1 cellular context compared by ENCODE assay signal in the genomic region with DNA sequence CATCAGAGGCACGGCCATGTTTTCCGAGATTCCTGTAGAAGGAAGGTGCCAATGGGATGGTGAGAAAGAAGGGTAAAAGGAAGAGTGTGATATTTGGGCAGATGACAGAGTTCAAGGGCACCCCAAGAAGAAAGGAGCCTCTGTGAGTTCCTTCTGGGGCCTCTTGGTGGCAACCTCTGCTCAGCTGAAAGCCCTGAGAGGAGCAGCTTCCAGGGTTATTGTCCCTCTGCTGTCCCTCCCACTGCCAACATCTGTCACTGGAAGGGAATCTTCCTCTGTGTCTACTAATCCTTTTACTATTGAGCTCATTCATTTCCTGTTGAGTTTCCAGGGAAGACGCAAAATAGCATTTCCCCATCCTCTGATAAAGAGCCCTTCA.
TF ChIP-seq lines count a peak whose summit lies in the region.

No MANE protein-coding gene starts in this region.

TF ChIP-seq in GM23338, 12 proteins besides CTCF, POLR2A, EP300 and RAD21 (continued from another document):
- no peak for TF ChIP-seq ZNF462 (CRISPR knock-in tag; IDR thresholded peaks at IDR 0.05)
- no peak for TF ChIP-seq REST (IDR thresholded peaks at IDR 0.05; ENCODE audit: unreplicated experiment)
- TF ChIP-seq EZH2 (IDR thresholded peaks at IDR 0.05; ENCODE audit: low read depth, unreplicated experiment): no peak
- TF ChIP-seq ZNF114 (CRISPR knock-in tag; IDR thresholded peaks at IDR 0.05): no peak
